ENCODE assay signal across 8 cellular contexts in genomic region chr17:45060382-45060823, GRCh38. TPM values are rescaled to one million over a fixed set of nuclear protein-coding genes. Genes with fewer than 3 reads are reported as not detected.
DNase-seq lines count a peak whose midpoint lies in the region; ATAC-seq and TF ChIP-seq lines count a peak whose summit lies in the region.

No MANE protein-coding gene starts in this region.

- no peaks in the 10 kb centered on the region for H3K9me3 ChIP-seq in CD4-positive, alpha-beta T cell (ENCODE audit: control insufficient read depth, low read length)
- no peaks in the 10 kb centered on the region for H3K9me3 ChIP-seq in HUES6 (ENCODE audit: control insufficient read depth, insufficient read depth, low read depth, low read length)
- no peaks in the 10 kb centered on the region for H3K9me3 ChIP-seq in colonic mucosa
- no peaks in the 10 kb centered on the region for H3K9me3 ChIP-seq in mucosa of descending colon

- DNase-seq in CD4-positive, alpha-beta T cell, result no peak
- no peak for DNase-seq in colonic mucosa
- DNase-seq in mucosa of descending colon, result no peak
- DNase-seq in NCI-H1930 (lab: John Stamatoyannopoulos, UW), result no peak
- no peak for DNase-seq in islet precursor cell
- no peak for DNase-seq in NK-92 (lab: John Stamatoyannopoulos, UW; ENCODE audit: unreplicated experiment)

- no peaks in the 10 kb centered on the region for H3K27me3 ChIP-seq in CD4-positive, alpha-beta T cell (ENCODE audit: control insufficient read depth, insufficient read depth, low read length)
- H3K27me3 ChIP-seq in HUES6 (ENCODE audit: control insufficient read depth, insufficient read depth, low read length) (no peaks in the 10 kb centered on the region), colonic mucosa (no peaks in the 10 kb centered on the region)

- peak overlapping the region; percentile 100 for H3K4me3 Mint-ChIP-seq in CD4-positive, alpha-beta T cell

- POLR2A ChIA-PET in CD4-positive, alpha-beta T cell (lab: Charles Lee), result interaction anchor here (1.0 to 2.8 kb wide), 16 partner anchors 9 to 370 kb away, joined by 3 to 87 read pairs (median 6); partner anchors contain the start of genes ACBD4, CCDC43, DCAKD and HEXIM1

- H3K27ac ChIP-seq in CD4-positive, alpha-beta T cell (ENCODE audit: low read depth, low read length), result peak overlapping the region; percentile 87
- peak overlapping the region; percentile 65; the same call in 1 of the 2 replicates for H3K27ac ChIP-seq in HUES6 (ENCODE audit: low read depth, low read length)
- H3K27ac ChIP-seq in colonic mucosa, result peak overlapping the region; percentile 73

- H3K36me3 Mint-ChIP-seq in CD4-positive, alpha-beta T cell (ENCODE audit: low read depth), result peaks cover 9% of the 10 kb centered on the region

- TF ChIP-seq CTCF in CD4-positive, alpha-beta T cell (IDR thresholded peaks at IDR 0.05), result no peak
- TF ChIP-seq CTCF in colonic mucosa (IDR thresholded peaks at IDR 0.05), result no peak
- TF ChIP-seq CTCF in mucosa of descending colon (IDR thresholded peaks at IDR 0.05), result no peak

- H3K36me3 ChIP-seq in HUES6 (ENCODE audit: control insufficient read depth, insufficient read depth, low read length), result 0 out of 2 replicates have a peak, but pooled peaks cover 7% of the 10 kb centered on the region
- no peaks in the 10 kb centered on the region for H3K36me3 ChIP-seq in colonic mucosa
- H3K36me3 ChIP-seq in mucosa of descending colon (ENCODE audit: low read depth), result no peaks in the 10 kb centered on the region

- H3K4me1 ChIP-seq in HUES6 (ENCODE audit: control insufficient read depth, insufficient read depth, low read length) (peaks cover 11% of the 10 kb centered on the region), colonic mucosa (peaks cover 31% of the 10 kb centered on the region), mucosa of descending colon (ENCODE audit: low read depth) (peaks cover 49% of the 10 kb centered on the region)

- no peaks in the 10 kb centered on the region for H3K27me3 Mint-ChIP-seq in CD4-positive, alpha-beta T cell

- ATAC-seq in CD4-positive, alpha-beta T cell (ENCODE audit: poor library complexity), result no peak
- ATAC-seq in mucosa of descending colon (peak; percentile 1), HG02973 (IDR thresholded peaks at IDR 0.05; ENCODE audit: unreplicated experiment) (no peak)

- H3K9ac ChIP-seq in HUES6 (ENCODE audit: low read length) (peak overlapping the region; percentile 74), colonic mucosa (ENCODE audit: low read depth in 2 of 2, low read length in 2 of 2) (peak overlapping the region; percentile 70 to 84)

- no peaks in the 10 kb centered on the region for H3K9me3 Mint-ChIP-seq in CD4-positive, alpha-beta T cell

- intact Hi-C loops in CD4-positive, alpha-beta T cell (cut with DNase I, micrococcal nuclease), result loop anchor here in 1 of 2 experiments (1.0 to 5.0 kb wide), 4 partner anchors 8 to 257 kb away; partner anchors contain the start of genes HEXIM1, HEXIM2 and MAP3K14
- intact Hi-C loops in colonic mucosa (cut with DNase I), result no loop called here
- intact Hi-C loops in mucosa of descending colon (cut with DNase I, micrococcal nuclease), result no loop called here

- CTCF ChIA-PET in CD4-positive, alpha-beta T cell (lab: Charles Lee), result interaction anchor here (1.0 to 1.3 kb wide), 3 partner anchors 10 to 75 kb away, joined by 5 to 6 read pairs (median 5); partner anchors contain the start of gene ACBD4

- peak overlapping the region; percentile 82 for H3K4me3 ChIP-seq in HUES6 (ENCODE audit: low read depth, low read length)
- peak overlapping the region; percentile 74 for H3K4me3 ChIP-seq in colonic mucosa
- H3K4me3 ChIP-seq in mucosa of descending colon, result peak overlapping the region; percentile 56

- peaks cover 57% of the 10 kb centered on the region for H3K4me1 Mint-ChIP-seq in CD4-positive, alpha-beta T cell (ENCODE audit: low read depth)

- peak overlapping the region; percentile 92 for H3K27ac Mint-ChIP-seq in CD4-positive, alpha-beta T cell

RNA-seq across cellular contexts. Expression of gene NMT1, which starts 0.7 kb away (rescaled TPM):
- total RNA-seq in CD4-positive, alpha-beta T cell, result 10 to 100 TPM; 61.1 to 62.2 TPM
- total RNA-seq in colonic mucosa, result 100 to 1,000 TPM in 1 of 2 donors, 10 to 100 TPM in 1; 68.0 to 127 TPM
- total RNA-seq in mucosa of descending colon, result 10 to 100 TPM; 47.0 to 94.0 (median 76.1) TPM

RNA-seq across cellular contexts. Expression of gene DCAKD, which starts 9.0 kb away (rescaled TPM):
- 10 to 100 TPM; 11.6 to 12.2 TPM for total RNA-seq in CD4-positive, alpha-beta T cell
- total RNA-seq in colonic mucosa, result 10 to 100 TPM; 20.2 to 46.8 TPM
- 10 to 100 TPM; 21.6 to 29.0 (median 24.8) TPM for total RNA-seq in mucosa of descending colon
